ENCODE assay signal across 19 cellular contexts in genomic region chr5:68441309-68441708, GRCh38.
DNase-seq lines count a peak whose midpoint lies in the region; ATAC-seq, FAIRE-seq and TF ChIP-seq lines count a peak whose summit lies in the region.
"Had no signal": no experiment of that assay in that cellular context is flagged by ENCODE, and none has a peak within 500 bp of the region (broad histone marks: within the 10 kb centered on the region; RNA-seq: fewer than 3 reads in every experiment).

No MANE protein-coding gene starts in this region.

- H3K36me3 Mint-ChIP-seq in CD8-positive, alpha-beta memory T cell = peaks cover 0 to 2% (median 0%) of the 10 kb centered on the region in 3 donors
- H3K36me3 Mint-ChIP-seq in activated naive CD4-positive, alpha-beta T cell treated with anti-CD3 and anti-CD28 coated beads, Interleukin-2, amount 10 ng/mL, durations not matched to agents 7 days and 5 days = no peaks in the 10 kb centered on the region
- peaks cover 0 to 2% (median 0%) of the 10 kb centered on the region in 5 donors for H3K36me3 Mint-ChIP-seq in naive thymus-derived CD4-positive, alpha-beta T cell

- peaks cover 8% of the 10 kb centered on the region for H3K4me1 ChIP-seq in CD8-positive, alpha-beta memory T cell (ENCODE audit: insufficient read depth, low read length)
- H3K4me1 ChIP-seq in naive thymus-derived CD4-positive, alpha-beta T cell (ENCODE audit: control insufficient read depth in 2 of 2, insufficient read depth in 2 of 2, low read length in 2 of 2) = peaks cover 0 to 11% of the 10 kb centered on the region in 2 donors
- no peaks in the 10 kb centered on the region for H3K4me1 ChIP-seq in right lobe of liver

- DNase-seq in CD8-positive, alpha-beta memory T cell = peak in 1 of 5 donors; percentile 57
- DNase-seq in GM18507 (ENCODE audit: extremely low spot score, insufficient read length, low read depth) (no peak), right lobe of liver (no peak), GM20000 (ENCODE audit: low spot score) (no peak)
- DNase-seq in activated naive CD4-positive, alpha-beta T cell treated with anti-CD3 and anti-CD28 coated beads, Interleukin-2, amount 10 ng/mL, durations not matched to agents 7 days and 5 days = peak; percentile 20
- no peak for DNase-seq in naive thymus-derived CD4-positive, alpha-beta T cell
- DNase-seq in activated effector memory CD4-positive, alpha-beta T cell treated with anti-CD3 and anti-CD28 coated beads, Interleukin-2, amount 50 U/mL, for 16 hours = no peak
- DNase-seq: activated CD4-positive, alpha-beta T cell treated with anti-CD3 and anti-CD28 coated beads, Interleukin-2, amount 50 U/mL, for 1 hour; brain microvascular endothelial cell; dermis blood vessel endothelial cell; erythroblast; NCI-H82; stimulated activated CD4-positive, alpha-beta T cell treated with anti-CD3 and anti-CD28 coated beads, Interleukin-2, amount 100 ng/mL, for 48 hours; tibial artery had no signal

- no peak overlapping the region for H3K27ac ChIP-seq in CD8-positive, alpha-beta memory T cell (ENCODE audit: low read depth, low read length)
- no peak overlapping the region for H3K27ac ChIP-seq in naive thymus-derived CD4-positive, alpha-beta T cell (ENCODE audit: low read depth, low read length)
- no peak overlapping the region for H3K27ac ChIP-seq in right lobe of liver
- H3K27ac ChIP-seq: brain microvascular endothelial cell, KMS-11, parathyroid adenoma, SK-N-MC, tibial artery had no signal

- H3K36me3 ChIP-seq in CD8-positive, alpha-beta memory T cell (ENCODE audit: insufficient read depth, low read length) = no peaks in the 10 kb centered on the region
- H3K36me3 ChIP-seq in naive thymus-derived CD4-positive, alpha-beta T cell (ENCODE audit: control insufficient read depth in 2 of 3, insufficient read depth in 3 of 3, low read length in 3 of 3) = no peaks in the 10 kb centered on the region
- H3K36me3 ChIP-seq in right lobe of liver = no peaks in the 10 kb centered on the region
- H3K36me3 ChIP-seq: brain microvascular endothelial cell, tibial artery had no signal

- POLR2A ChIA-PET in CD8-positive, alpha-beta memory T cell (lab: Charles Lee) = interaction anchor here (1.3 kb wide), 1 partner anchor 16 kb away, joined by 3 read pairs; no protein-coding TSS in a partner anchor
- POLR2A ChIA-PET in naive thymus-derived CD4-positive, alpha-beta T cell (lab: Charles Lee) = no interaction called here

- CTCF ChIA-PET in CD8-positive, alpha-beta memory T cell (lab: Charles Lee) = interaction anchor here (0.6 to 2.7 kb wide), 3 partner anchors 10 to 893 kb away, joined by 3 to 11 read pairs (median 3); no protein-coding TSS in a partner anchor
- CTCF ChIA-PET in activated naive CD4-positive, alpha-beta T cell treated with anti-CD3 and anti-CD28 coated beads, Interleukin-2, amount 10 ng/mL, durations not matched to agents 7 days and 5 days (lab: Charles Lee) = interaction anchor here (0.8 to 1.1 kb wide), 2 partner anchors 68 to 155 kb away, joined by 3 to 5 read pairs; no protein-coding TSS in a partner anchor
- CTCF ChIA-PET in naive thymus-derived CD4-positive, alpha-beta T cell (lab: Charles Lee) = interaction anchor here (0.7 kb wide), 1 partner anchor 298 kb away, joined by 4 read pairs; no protein-coding TSS in a partner anchor

- no peak for TF ChIP-seq POLR2A in right lobe of liver (IDR thresholded peaks at IDR 0.05)

- ATAC-seq in naive thymus-derived CD4-positive, alpha-beta T cell = peak; percentile 54
- ATAC-seq in right lobe of liver = no peak
- ATAC-seq in GM18520 (IDR thresholded peaks at IDR 0.05; ENCODE audit: unreplicated experiment) = no peak

- H3K4me1 Mint-ChIP-seq in CD8-positive, alpha-beta memory T cell = peaks cover 18 to 33% (median 26%) of the 10 kb centered on the region in 3 donors
- peaks cover 24% of the 10 kb centered on the region for H3K4me1 Mint-ChIP-seq in activated naive CD4-positive, alpha-beta T cell treated with anti-CD3 and anti-CD28 coated beads, Interleukin-2, amount 10 ng/mL, durations not matched to agents 7 days and 5 days
- H3K4me1 Mint-ChIP-seq in naive thymus-derived CD4-positive, alpha-beta T cell = peaks cover 0 to 27% (median 8%) of the 10 kb centered on the region in 7 donors

- H3K9me3 ChIP-seq in CD8-positive, alpha-beta memory T cell (ENCODE audit: low read length) = no peaks in the 10 kb centered on the region
- H3K9me3 ChIP-seq in naive thymus-derived CD4-positive, alpha-beta T cell (ENCODE audit: control insufficient read depth in 2 of 3, low read length in 3 of 3) = no peaks in the 10 kb centered on the region
- H3K9me3 ChIP-seq in right lobe of liver = no peaks in the 10 kb centered on the region
- H3K9me3 ChIP-seq: tibial artery had no signal

- peak; percentile 59 for FAIRE-seq in GM18507 (lab: Jason Lieb, UNC)
- FAIRE-seq: D721Med had no signal

- no peak overlapping the region for H3K4me3 ChIP-seq in CD8-positive, alpha-beta memory T cell (ENCODE audit: low read length)
- no peak overlapping the region for H3K4me3 ChIP-seq in naive thymus-derived CD4-positive, alpha-beta T cell (ENCODE audit: low read length)
- no peak overlapping the region for H3K4me3 ChIP-seq in right lobe of liver
- H3K4me3 ChIP-seq: SK-N-MC, tibial artery had no signal

- H3K4me3 Mint-ChIP-seq in CD8-positive, alpha-beta memory T cell = peak overlapping the region in 3 of 7 donors; percentile 20 to 32 (median 25)
- no peak overlapping the region for H3K4me3 Mint-ChIP-seq in activated naive CD4-positive, alpha-beta T cell treated with anti-CD3 and anti-CD28 coated beads, Interleukin-2, amount 10 ng/mL, durations not matched to agents 7 days and 5 days
- peak overlapping the region in 1 of 10 donors; percentile 24 for H3K4me3 Mint-ChIP-seq in naive thymus-derived CD4-positive, alpha-beta T cell

- H3K9me3 Mint-ChIP-seq in CD8-positive, alpha-beta memory T cell = no peaks in the 10 kb centered on the region
- H3K9me3 Mint-ChIP-seq in activated naive CD4-positive, alpha-beta T cell treated with anti-CD3 and anti-CD28 coated beads, Interleukin-2, amount 10 ng/mL, durations not matched to agents 7 days and 5 days = no peaks in the 10 kb centered on the region
- H3K9me3 Mint-ChIP-seq in naive thymus-derived CD4-positive, alpha-beta T cell = no peaks in the 10 kb centered on the region

- H3K27ac Mint-ChIP-seq in CD8-positive, alpha-beta memory T cell = peak overlapping the region in 6 of 8 donors; percentile 5 to 82 (median 30)
- no peak overlapping the region for H3K27ac Mint-ChIP-seq in activated naive CD4-positive, alpha-beta T cell treated with anti-CD3 and anti-CD28 coated beads, Interleukin-2, amount 10 ng/mL, durations not matched to agents 7 days and 5 days
- H3K27ac Mint-ChIP-seq in naive thymus-derived CD4-positive, alpha-beta T cell = no peak overlapping the region

- intact Hi-C loops in naive thymus-derived CD4-positive, alpha-beta T cell (cut with micrococcal nuclease) = no loop called here
- intact Hi-C loops in right lobe of liver (cut with DNase I) = no loop called here

- no peak for TF ChIP-seq CTCF in right lobe of liver (IDR thresholded peaks at IDR 0.05)
- no peak for TF ChIP-seq CTCF in GM20000 (IDR thresholded peaks at IDR 0.05; ENCODE audit: extremely low read depth, missing control alignments)

- H3K27me3 Mint-ChIP-seq in CD8-positive, alpha-beta memory T cell = no peaks in the 10 kb centered on the region
- H3K27me3 Mint-ChIP-seq in activated naive CD4-positive, alpha-beta T cell treated with anti-CD3 and anti-CD28 coated beads, Interleukin-2, amount 10 ng/mL, durations not matched to agents 7 days and 5 days = peaks cover 8% of the 10 kb centered on the region
- peaks cover 0 to 42% (median 7%) of the 10 kb centered on the region in 5 donors for H3K27me3 Mint-ChIP-seq in naive thymus-derived CD4-positive, alpha-beta T cell

- no peaks in the 10 kb centered on the region for H3K27me3 ChIP-seq in CD8-positive, alpha-beta memory T cell (ENCODE audit: insufficient read depth, low read length, poor library complexity, severe bottlenecking)
- no peaks in the 10 kb centered on the region for H3K27me3 ChIP-seq in naive thymus-derived CD4-positive, alpha-beta T cell (ENCODE audit: control insufficient read depth in 2 of 2, insufficient read depth in 2 of 2, low read length in 2 of 2)
- no peaks in the 10 kb centered on the region for H3K27me3 ChIP-seq in right lobe of liver
- H3K27me3 ChIP-seq: brain microvascular endothelial cell, tibial artery had no signal

Comparison
In these comparisons a context has a peak if more than half of its experiments do, and no peak if none do; other contexts are left out.
1. H3K27ac Mint-ChIP-seq: peak in CD8-positive, alpha-beta memory T cell (6 of 8); none in activated naive CD4-positive, alpha-beta T cell treated with anti-CD3 and anti-CD28 coated beads, Interleukin-2, amount 10 ng/mL, durations not matched to agents 7 days and 5 days (single experiment) and naive thymus-derived CD4-positive, alpha-beta T cell (0 of 9).